10 cellular contexts compared by ENCODE assay signal in the genomic region with DNA sequence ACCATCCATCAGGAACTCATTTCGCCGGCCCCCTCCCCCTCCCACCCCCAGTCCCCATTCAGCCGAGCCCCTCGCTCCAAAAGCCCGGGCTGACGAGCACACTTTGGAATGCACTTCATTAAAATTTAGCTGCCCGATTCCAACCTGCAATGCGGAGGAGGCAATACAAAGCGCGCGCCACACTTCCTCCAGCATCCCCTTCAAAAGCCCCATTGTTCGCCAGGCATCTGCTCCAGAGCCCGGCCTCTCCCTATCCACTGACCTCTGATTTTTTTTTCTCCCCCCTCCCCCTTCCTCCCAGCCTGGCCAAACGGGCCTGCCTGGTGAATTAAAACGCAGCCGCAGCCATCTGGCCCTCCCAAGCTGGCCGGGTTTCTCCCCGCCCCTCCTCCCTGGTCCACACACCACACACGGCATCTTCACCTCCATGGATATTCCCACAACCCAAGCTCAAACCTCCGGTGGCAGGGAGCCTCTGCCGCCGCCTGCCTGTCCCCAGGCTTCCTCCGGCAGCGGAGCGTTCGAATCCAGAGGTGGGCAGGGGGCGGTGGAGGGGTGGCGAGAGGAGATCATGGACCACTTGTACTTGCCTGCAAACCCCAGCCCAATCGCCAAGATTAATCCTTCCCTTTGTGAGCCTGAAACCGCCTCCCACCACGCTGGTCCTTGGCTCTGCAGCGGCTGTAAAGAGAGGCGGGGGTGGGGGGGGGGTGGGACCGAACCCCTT.
DNase-seq lines count a peak whose midpoint lies in the region; ATAC-seq and TF ChIP-seq lines count a peak whose summit lies in the region.
"Had no signal": no experiment of that assay in that cellular context is flagged by ENCODE, and none has a peak within 500 bp of the region (broad histone marks: within the 10 kb centered on the region; RNA-seq: fewer than 3 reads in every experiment).

No MANE protein-coding gene starts in this region.

- no peak overlapping the region for H3K27ac ChIP-seq in ACC112 (ENCODE audit: low read depth, low read length)
- no peak overlapping the region for H3K27ac ChIP-seq in CD8-positive, alpha-beta memory T cell (ENCODE audit: low read depth, low read length)

- H3K4me1 Mint-ChIP-seq in CD8-positive, alpha-beta memory T cell = no peaks in the 10 kb centered on the region
- H3K4me1 Mint-ChIP-seq: CD4-positive, CD25-positive, alpha-beta regulatory T cell; central memory CD8-positive, alpha-beta T cell had no signal

- H3K79me2 ChIP-seq in ACC112 (ENCODE audit: control insufficient read depth, insufficient read depth, low read length, unreplicated experiment) = no peaks in the 10 kb centered on the region

- POLR2A ChIA-PET in CD8-positive, alpha-beta memory T cell (lab: Charles Lee) = no interaction called here

- no peak for TF ChIP-seq CTCF in epithelial cell of proximal tubule (conservative IDR thresholded peaks at IDR 0.05; ENCODE audit: low read depth, low read length)
- no peak for TF ChIP-seq CTCF in mucosa of descending colon (IDR thresholded peaks at IDR 0.05)

- H3K9me3 Mint-ChIP-seq in CD8-positive, alpha-beta memory T cell = peaks cover 0 to 13% (median 3%) of the 10 kb centered on the region in 5 donors

- ATAC-seq in mucosa of descending colon = peak; percentile 72
- no peak for ATAC-seq in GM18517 (IDR thresholded peaks at IDR 0.05; ENCODE audit: unreplicated experiment)
- ATAC-seq in HG02678 (IDR thresholded peaks at IDR 0.05; ENCODE audit: unreplicated experiment) = no peak

- peaks cover 3% of the 10 kb centered on the region; the same call in 1 of the 2 replicates for H3K27me3 ChIP-seq in ACC112 (ENCODE audit: insufficient read depth, low read length)
- no peaks in the 10 kb centered on the region for H3K27me3 ChIP-seq in CD8-positive, alpha-beta memory T cell (ENCODE audit: insufficient read depth, low read length, poor library complexity, severe bottlenecking)

- CTCF ChIA-PET in CD8-positive, alpha-beta memory T cell (lab: Charles Lee) = no interaction called here

- intact Hi-C loops in mucosa of descending colon (cut with DNase I, micrococcal nuclease) = no loop called here

- no peak overlapping the region for H2AFZ ChIP-seq in ACC112 (ENCODE audit: low read length, unreplicated experiment)

- H3K36me3 Mint-ChIP-seq in CD8-positive, alpha-beta memory T cell = no peaks in the 10 kb centered on the region
- H3K36me3 Mint-ChIP-seq: CD4-positive, CD25-positive, alpha-beta regulatory T cell had no signal

- H3K9me3 ChIP-seq in mucosa of descending colon = no peaks in the 10 kb centered on the region
- no peaks in the 10 kb centered on the region for H3K9me3 ChIP-seq in CD8-positive, alpha-beta memory T cell (ENCODE audit: low read length)

- peak; percentile 33 for DNase-seq in NCI-H2196 (lab: John Stamatoyannopoulos, UW; ENCODE audit: unreplicated experiment)
- DNase-seq in epithelial cell of proximal tubule (ENCODE audit: low read depth) = no peak
- DNase-seq in mucosa of descending colon = peak; percentile 5 to 50 (median 27)
- no peak for DNase-seq in activated effector memory CD4-positive, alpha-beta T cell treated with Interleukin-2 at 50 U/mL for 16 hours
- no peak for DNase-seq in CD8-positive, alpha-beta memory T cell
- DNase-seq: CD4-positive, CD25-positive, alpha-beta regulatory T cell had no signal

- H3K27me3 Mint-ChIP-seq in CD8-positive, alpha-beta memory T cell = peaks cover 2 to 20% of the 10 kb centered on the region in 2 donors

- no peak overlapping the region for H3K4me3 Mint-ChIP-seq in CD8-positive, alpha-beta memory T cell
- H3K4me3 Mint-ChIP-seq: CD4-positive, CD25-positive, alpha-beta regulatory T cell; central memory CD8-positive, alpha-beta T cell had no signal

- H3K27ac Mint-ChIP-seq in CD8-positive, alpha-beta memory T cell = no peak overlapping the region

- H3K4me3 ChIP-seq in ACC112 (ENCODE audit: low read depth, low read length) = peak overlapping the region; percentile 76
- peak overlapping the region; percentile 24 for H3K4me3 ChIP-seq in epithelial cell of proximal tubule (ENCODE audit: low read depth, low read length)
- H3K4me3 ChIP-seq in mucosa of descending colon = no peak overlapping the region
- H3K4me3 ChIP-seq in CD8-positive, alpha-beta memory T cell (ENCODE audit: low read length) = no peak overlapping the region

- H3K36me3 ChIP-seq in ACC112 (ENCODE audit: insufficient read depth, low read length) = no peaks in the 10 kb centered on the region
- no peaks in the 10 kb centered on the region for H3K36me3 ChIP-seq in mucosa of descending colon (ENCODE audit: low read depth)
- no peaks in the 10 kb centered on the region for H3K36me3 ChIP-seq in CD8-positive, alpha-beta memory T cell (ENCODE audit: insufficient read depth, low read length)

- peaks cover 3% of the 10 kb centered on the region for H3K4me1 ChIP-seq in ACC112 (ENCODE audit: control insufficient read depth, insufficient read depth, low read length, unreplicated experiment)
- peaks cover 6% of the 10 kb centered on the region for H3K4me1 ChIP-seq in mucosa of descending colon (ENCODE audit: low read depth)
- H3K4me1 ChIP-seq in CD8-positive, alpha-beta memory T cell (ENCODE audit: insufficient read depth, low read length) = no peaks in the 10 kb centered on the region

Comparison
In these comparisons a context has a peak if more than half of its experiments do, and no peak if none do; other contexts are left out.
1. H3K4me3 ChIP-seq: peak in ACC112 (single experiment) and epithelial cell of proximal tubule (single experiment); none in mucosa of descending colon (single experiment) and CD8-positive, alpha-beta memory T cell (single experiment).
2. DNase-seq: peak in NCI-H2196 (single experiment) and mucosa of descending colon (3 of 3); none in epithelial cell of proximal tubule (single experiment), activated effector memory CD4-positive, alpha-beta T cell treated with Interleukin-2 at 50 U/mL for 16 hours (single experiment) and CD8-positive, alpha-beta memory T cell (0 of 5).